ENCODE assay signal across 16 cellular contexts in the genomic region with DNA sequence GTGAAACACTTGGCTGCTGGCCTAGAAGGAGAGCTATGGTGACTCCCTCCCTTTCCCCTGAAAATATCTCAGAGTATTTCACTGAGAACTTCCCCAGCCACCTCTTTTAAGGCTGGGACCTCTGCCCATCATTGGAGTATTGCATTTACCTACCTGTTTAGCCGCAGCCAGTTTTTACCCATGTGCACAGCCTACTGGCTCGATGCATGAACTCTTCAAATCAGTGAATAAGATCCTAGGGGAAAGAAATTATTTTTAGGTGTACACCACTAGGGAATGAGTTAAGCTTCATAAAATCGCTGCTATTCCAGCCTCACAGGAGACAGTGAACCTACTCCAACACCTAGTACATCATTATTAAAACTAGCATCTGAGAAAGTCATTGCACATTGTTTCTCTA.
"Had no signal": no experiment of that assay in that cellular context is flagged by ENCODE, and none has a peak within 500 bp of the region (broad histone marks: within the 10 kb centered on the region; RNA-seq: fewer than 3 reads in every experiment).

No MANE protein-coding gene starts in this region.

- H3K36me3 ChIP-seq: gastroesophageal sphincter, heart left ventricle, pancreas, sigmoid colon, stomach, upper lobe of left lung had no signal

- H3K27ac Mint-ChIP-seq: activated CD4-positive, alpha-beta memory T cell treated with anti-CD3 and anti-CD28 coated beads for 36 hours; activated CD4-positive, alpha-beta T cell treated with anti-CD3 and anti-CD28 coated beads for 36 hours; activated naive CD8-positive, alpha-beta T cell; memory B cell; stimulated activated effector memory CD8-positive, alpha-beta T cell treated with anti-CD3 and anti-CD28 coated beads, Interleukin-12 subunit alpha, Interleukin-12 subunit beta, amount 100 ng/mL, for 72 hours had no signal

- H3K4me1 ChIP-seq: gastroesophageal sphincter, heart left ventricle, pancreas, sigmoid colon, stomach, upper lobe of left lung had no signal

- ATAC-seq: activated CD4-positive, alpha-beta T cell treated with anti-CD3 and anti-CD28 coated beads for 36 hours; gastroesophageal sphincter; pancreas; stimulated activated effector memory CD8-positive, alpha-beta T cell treated with anti-CD3 and anti-CD28 coated beads, Interleukin-12 subunit alpha, Interleukin-12 subunit beta, amount 100 ng/mL, for 72 hours had no signal

- H3K27me3 ChIP-seq: gastroesophageal sphincter, heart left ventricle, pancreas, sigmoid colon, stomach, upper lobe of left lung had no signal

- H3K27ac ChIP-seq: gastroesophageal sphincter, heart left ventricle, pancreas, sigmoid colon, stomach, upper lobe of left lung had no signal

- DNase-seq: activated CD4-positive, alpha-beta memory T cell treated with anti-CD3 and anti-CD28 coated beads for 36 hours; activated CD4-positive, alpha-beta T cell treated with anti-CD3 and anti-CD28 coated beads for 36 hours; effector CD4-positive, alpha-beta T cell; heart left ventricle; mucosa of descending colon; naive B cell; sigmoid colon; stimulated activated CD4-positive, alpha-beta T cell treated with anti-CD3 and anti-CD28 coated beads, Interleukin-4, amount 100 ng/mL, for 24 hours; stomach; upper lobe of left lung had no signal

- H3K9me3 ChIP-seq: pancreas, sigmoid colon, upper lobe of left lung had no signal

- H3K4me1 Mint-ChIP-seq: activated CD4-positive, alpha-beta T cell treated with anti-CD3 and anti-CD28 coated beads for 36 hours; memory B cell; naive B cell; neural crest cell had no signal

- H3K4me3 Mint-ChIP-seq: activated CD4-positive, alpha-beta memory T cell treated with anti-CD3 and anti-CD28 coated beads for 36 hours; activated CD4-positive, alpha-beta T cell treated with anti-CD3 and anti-CD28 coated beads for 36 hours; activated naive CD8-positive, alpha-beta T cell; memory B cell; naive B cell; neural crest cell; stimulated activated effector memory CD8-positive, alpha-beta T cell treated with anti-CD3 and anti-CD28 coated beads, Interleukin-12 subunit alpha, Interleukin-12 subunit beta, amount 100 ng/mL, for 72 hours had no signal

- H3K4me3 ChIP-seq: gastroesophageal sphincter, heart left ventricle, mucosa of descending colon, pancreas, sigmoid colon, stomach, upper lobe of left lung had no signal

- H3K36me3 Mint-ChIP-seq: stimulated activated effector memory CD8-positive, alpha-beta T cell treated with anti-CD3 and anti-CD28 coated beads, Interleukin-12 subunit alpha, Interleukin-12 subunit beta, amount 100 ng/mL, for 72 hours had no signal
